ENCODE assay signal across 22 cellular contexts in the genomic region with DNA sequence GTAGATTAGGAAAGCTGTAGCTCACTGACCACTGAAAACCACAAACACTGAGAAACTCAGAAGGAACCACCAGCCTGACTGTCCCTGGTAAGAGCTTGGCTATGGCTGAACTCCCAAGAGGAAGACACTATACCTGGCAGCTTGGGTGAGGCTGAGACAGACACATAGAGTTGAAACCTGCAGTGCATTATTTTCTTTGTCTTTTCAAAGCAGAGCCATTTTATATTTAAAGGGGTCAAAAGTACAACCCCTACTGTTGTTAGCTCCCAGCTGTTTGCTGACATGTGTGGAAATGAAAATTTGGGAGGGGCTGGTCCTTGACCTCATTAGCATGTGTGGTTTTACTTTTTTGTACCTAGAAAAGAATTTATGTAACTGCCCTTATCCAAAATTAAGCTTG.
"Had no signal": no experiment of that assay in that cellular context is flagged by ENCODE, and none has a peak within 500 bp of the region (broad histone marks: within the 10 kb centered on the region; RNA-seq: fewer than 3 reads in every experiment).

No MANE protein-coding gene starts in this region.

- DNase-seq: activated CD4-positive, alpha-beta T cell treated with anti-CD3 and anti-CD28 coated beads for 36 hours; activated CD4-positive, alpha-beta T cell treated with anti-CD3 and anti-CD28 coated beads, Interleukin-2, amount 50 U/mL, for 1 hour; activated CD8-positive, alpha-beta memory T cell treated with anti-CD3 and anti-CD28 coated beads, Interleukin-2, amount 50 U/mL, for 48 hours; activated CD8-positive, alpha-beta T cell treated with anti-CD3 and anti-CD28 coated beads for 36 hours; activated T-cell treated with anti-CD3 and anti-CD28 coated beads, Interleukin-2, amount 50 U/mL, for 1 hour; body of pancreas; central memory CD4-positive, alpha-beta T cell; Karpas-422; MM.1S; NCI-H1694; NCI-H2029; NCI-H2107; NCI-H2171 treated with DMSO at 0.1 percent for 48 hours; NCI-H226; NCI-H526 treated with DMSO at 0.1 percent for 48 hours; T-helper 1 cell; WERI-Rb-1 had no signal

- H3K36me3 Mint-ChIP-seq: activated naive CD4-positive, alpha-beta T cell treated with anti-CD3 and anti-CD28 coated beads, Interleukin-2, amount 50 U/mL, for 24 hours had no signal

- H3K9me3 ChIP-seq: ascending aorta, body of pancreas had no signal

- H3K4me1 Mint-ChIP-seq: activated CD4-positive, alpha-beta T cell treated with anti-CD3 and anti-CD28 coated beads for 36 hours; activated naive CD4-positive, alpha-beta T cell treated with anti-CD3 and anti-CD28 coated beads, Interleukin-2, amount 50 U/mL, for 24 hours had no signal

- H3K4me3 Mint-ChIP-seq: activated CD4-positive, alpha-beta T cell treated with anti-CD3 and anti-CD28 coated beads for 36 hours; activated CD8-positive, alpha-beta T cell treated with anti-CD3 and anti-CD28 coated beads for 36 hours; activated naive CD4-positive, alpha-beta T cell treated with anti-CD3 and anti-CD28 coated beads, Interleukin-2, amount 50 U/mL, for 24 hours had no signal

- H3K4me3 ChIP-seq: ascending aorta, body of pancreas, K562, SK-N-MC had no signal

- H3K36me3 ChIP-seq: ascending aorta, WERI-Rb-1 had no signal

- H3K27me3 Mint-ChIP-seq: activated CD4-positive, alpha-beta T cell treated with anti-CD3 and anti-CD28 coated beads for 36 hours; activated CD8-positive, alpha-beta T cell treated with anti-CD3 and anti-CD28 coated beads for 36 hours; activated naive CD4-positive, alpha-beta T cell treated with anti-CD3 and anti-CD28 coated beads, Interleukin-2, amount 50 U/mL, for 24 hours had no signal

- H3K27ac ChIP-seq: ascending aorta, body of pancreas, SK-N-MC, WERI-Rb-1 had no signal

- FAIRE-seq: bronchial epithelial cell, K562 had no signal

- H3K27ac Mint-ChIP-seq: activated CD4-positive, alpha-beta T cell treated with anti-CD3 and anti-CD28 coated beads for 36 hours; activated CD8-positive, alpha-beta T cell treated with anti-CD3 and anti-CD28 coated beads for 36 hours; activated naive CD4-positive, alpha-beta T cell treated with anti-CD3 and anti-CD28 coated beads, Interleukin-2, amount 50 U/mL, for 24 hours had no signal

- H3K4me1 ChIP-seq: ascending aorta had no signal

- H3K9me3 Mint-ChIP-seq: activated CD8-positive, alpha-beta T cell treated with anti-CD3 and anti-CD28 coated beads for 36 hours; activated naive CD4-positive, alpha-beta T cell treated with anti-CD3 and anti-CD28 coated beads, Interleukin-2, amount 50 U/mL, for 24 hours had no signal

- H3K27me3 ChIP-seq: ascending aorta, body of pancreas had no signal
